ENCODE assay signal across 12 cellular contexts in the genomic region with DNA sequence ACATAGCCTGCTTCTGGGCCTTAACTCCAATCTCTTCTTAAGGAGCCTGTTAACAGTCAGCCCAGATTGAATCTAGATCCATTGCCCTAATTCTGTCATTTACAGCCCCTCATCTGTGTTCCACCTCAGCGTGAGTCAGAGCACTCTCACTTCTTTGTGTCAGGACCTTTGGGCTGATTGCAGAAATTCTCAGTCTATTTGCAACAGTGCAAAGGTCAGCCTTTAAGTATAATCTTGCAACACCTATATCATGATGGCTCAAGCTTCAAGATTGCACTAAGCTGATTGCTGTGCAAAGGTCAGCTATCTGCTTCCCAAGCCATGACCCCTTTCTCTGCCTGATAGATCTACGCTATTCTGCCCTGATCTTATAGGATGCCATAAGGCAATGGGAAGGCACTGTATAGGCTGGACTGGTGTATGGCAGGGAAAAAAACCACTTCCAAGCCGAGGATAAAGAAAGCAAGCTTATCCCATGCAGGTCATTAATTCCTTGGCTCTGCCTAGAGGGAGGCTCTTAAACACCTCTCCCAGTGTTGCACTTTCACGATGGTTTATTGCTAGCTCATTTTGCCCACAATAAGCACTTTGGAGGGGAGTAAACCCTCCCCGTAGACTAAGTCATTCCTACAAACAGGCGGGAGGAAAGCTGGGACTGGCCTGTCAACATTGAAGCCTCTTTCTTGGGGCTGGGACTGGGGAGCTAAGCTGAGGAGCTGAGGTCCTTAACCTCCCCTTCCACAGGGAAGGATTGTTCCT.
DNase-seq lines count a peak whose midpoint lies in the region; ATAC-seq and TF ChIP-seq lines count a peak whose summit lies in the region.
"Had no signal": no experiment of that assay in that cellular context is flagged by ENCODE, and none has a peak within 500 bp of the region (broad histone marks: within the 10 kb centered on the region; RNA-seq: fewer than 3 reads in every experiment).

No MANE protein-coding gene starts in this region.

- peak; percentile 17 to 47 for ATAC-seq in left cardiac atrium
- peak; percentile 32 for ATAC-seq in SK-N-SH treated with all-trans-retinoic acid at 6 μM for 48 hours

- in situ Hi-C loops in KBM-7 (cut with MboI; ENCODE audit: low pct_unique_long_range_greater_than_20kb, low sequenced_read_pairs): no loop called here

- intact Hi-C loops in left cardiac atrium (cut with DNase I) (no loop called here), cardiac septum (cut with DNase I) (no loop called here)

- DNase-seq in left cardiac atrium: no peak
- no peak for DNase-seq in cardiac septum (ENCODE audit: low spot score)
- DNase-seq in glomerular visceral epithelial cell (ENCODE audit: extremely low spot score): peak; percentile 25
- DNase-seq in hepatic stellate cell (ENCODE audit: low spot score): no peak
- no peak for DNase-seq in NCI-H1417 treated with DMSO at 0.1 percent for 48 hours (lab: John Stamatoyannopoulos, UW)
- DNase-seq in activated CD4-positive, alpha-beta T cell treated with anti-CD3 and anti-CD28 coated beads for 4 hours: no peak
- DNase-seq in KBM-7: no peak
- DNase-seq: KG1, NCI-H774, pancreas, uterus had no signal

TF ChIP-seq in SK-N-SH treated with all-trans-retinoic acid at 6 μM for 48 hours, 23 proteins besides CTCF, POLR2A, EP300 and RAD21:
- TF ChIP-seq, protein P1, sequence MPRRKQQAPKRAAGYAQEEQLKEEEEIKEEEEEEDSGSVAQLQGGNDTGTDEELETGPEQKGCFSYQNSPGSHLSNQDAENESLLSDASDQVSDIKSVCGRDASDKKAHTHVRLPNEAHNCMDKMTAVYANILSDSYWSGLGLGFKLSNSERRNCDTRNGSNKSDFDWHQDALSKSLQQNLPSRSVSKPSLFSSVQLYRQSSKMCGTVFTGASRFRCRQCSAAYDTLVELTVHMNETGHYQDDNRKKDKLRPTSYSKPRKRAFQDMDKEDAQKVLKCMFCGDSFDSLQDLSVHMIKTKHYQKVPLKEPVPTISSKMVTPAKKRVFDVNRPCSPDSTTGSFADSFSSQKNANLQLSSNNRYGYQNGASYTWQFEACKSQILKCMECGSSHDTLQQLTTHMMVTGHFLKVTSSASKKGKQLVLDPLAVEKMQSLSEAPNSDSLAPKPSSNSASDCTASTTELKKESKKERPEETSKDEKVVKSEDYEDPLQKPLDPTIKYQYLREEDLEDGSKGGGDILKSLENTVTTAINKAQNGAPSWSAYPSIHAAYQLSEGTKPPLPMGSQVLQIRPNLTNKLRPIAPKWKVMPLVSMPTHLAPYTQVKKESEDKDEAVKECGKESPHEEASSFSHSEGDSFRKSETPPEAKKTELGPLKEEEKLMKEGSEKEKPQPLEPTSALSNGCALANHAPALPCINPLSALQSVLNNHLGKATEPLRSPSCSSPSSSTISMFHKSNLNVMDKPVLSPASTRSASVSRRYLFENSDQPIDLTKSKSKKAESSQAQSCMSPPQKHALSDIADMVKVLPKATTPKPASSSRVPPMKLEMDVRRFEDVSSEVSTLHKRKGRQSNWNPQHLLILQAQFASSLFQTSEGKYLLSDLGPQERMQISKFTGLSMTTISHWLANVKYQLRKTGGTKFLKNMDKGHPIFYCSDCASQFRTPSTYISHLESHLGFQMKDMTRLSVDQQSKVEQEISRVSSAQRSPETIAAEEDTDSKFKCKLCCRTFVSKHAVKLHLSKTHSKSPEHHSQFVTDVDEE (CRISPR knock-in tag; IDR thresholded peaks at IDR 0.05): no peak
- TF ChIP-seq ZNF70 (CRISPR knock-in tag; IDR thresholded peaks at IDR 0.05) (no peak), ARNTL (CRISPR knock-in tag; IDR thresholded peaks at IDR 0.05; ENCODE audit: borderline replicate concordance, low read depth) (no peak), SNAI2 (CRISPR knock-in tag; IDR thresholded peaks at IDR 0.05) (no peak), BACH2 (CRISPR knock-in tag; IDR thresholded peaks at IDR 0.05; ENCODE audit: borderline replicate concordance) (no peak), ESRRG (CRISPR knock-in tag; IDR thresholded peaks at IDR 0.05) (no peak), ZC3H10 (CRISPR knock-in tag; IDR thresholded peaks at IDR 0.05) (no peak)
